Comparison of ENCODE assay signal across 8 cellular contexts in genomic region chr2:24082787-24083566, GRCh38. TPM values are rescaled to one million over a fixed set of nuclear protein-coding genes. Genes with fewer than 3 reads are reported as not detected.
DNase-seq lines count a peak whose midpoint lies in the region; ATAC-seq and FAIRE-seq lines count a peak whose summit lies in the region.

No MANE protein-coding gene starts in this region.

- H3K27ac Mint-ChIP-seq in activated naive CD4-positive, alpha-beta T cell treated with anti-CD3 and anti-CD28 coated beads, Interleukin-2, amount 50 U/mL, for 72 hours = peak overlapping the region; percentile 2 to 85
- H3K27ac Mint-ChIP-seq in stimulated activated effector memory CD8-positive, alpha-beta T cell treated with anti-CD3 and anti-CD28 coated beads, Interleukin-12 subunit alpha, Interleukin-12 subunit beta, amount 100 ng/mL, for 72 hours = peak overlapping the region; percentile 45

- H3K4me3 Mint-ChIP-seq in stimulated activated effector memory CD8-positive, alpha-beta T cell treated with anti-CD3 and anti-CD28 coated beads, Interleukin-12 subunit alpha, Interleukin-12 subunit beta, amount 100 ng/mL, for 72 hours = peak overlapping the region; percentile 76

- H3K4me1 Mint-ChIP-seq in stimulated activated effector memory CD8-positive, alpha-beta T cell treated with anti-CD3 and anti-CD28 coated beads, Interleukin-12 subunit alpha, Interleukin-12 subunit beta, amount 100 ng/mL, for 72 hours = peaks cover 13% of the 10 kb centered on the region

- no peaks in the 10 kb centered on the region for H3K9me3 ChIP-seq in MG63

- no peaks in the 10 kb centered on the region; the same call in 1 of the 2 replicates for H3K36me3 ChIP-seq in MG63

- H3K4me3 ChIP-seq in iPS-11a (ENCODE audit: low read depth, low read length) (peak overlapping the region; percentile 73), MG63 (no peak overlapping the region)

- H3K9me3 Mint-ChIP-seq in activated naive CD4-positive, alpha-beta T cell treated with anti-CD3 and anti-CD28 coated beads, Interleukin-2, amount 50 U/mL, for 72 hours = no peaks in the 10 kb centered on the region
- H3K9me3 Mint-ChIP-seq in stimulated activated effector memory CD8-positive, alpha-beta T cell treated with anti-CD3 and anti-CD28 coated beads, Interleukin-12 subunit alpha, Interleukin-12 subunit beta, amount 100 ng/mL, for 72 hours = no peaks in the 10 kb centered on the region

- no peaks in the 10 kb centered on the region for H3K36me3 Mint-ChIP-seq in activated naive CD4-positive, alpha-beta T cell treated with anti-CD3 and anti-CD28 coated beads, Interleukin-2, amount 50 U/mL, for 72 hours
- peaks cover 23% of the 10 kb centered on the region for H3K36me3 Mint-ChIP-seq in stimulated activated effector memory CD8-positive, alpha-beta T cell treated with anti-CD3 and anti-CD28 coated beads, Interleukin-12 subunit alpha, Interleukin-12 subunit beta, amount 100 ng/mL, for 72 hours

- H3K27me3 ChIP-seq in MG63 = no peaks in the 10 kb centered on the region

- ATAC-seq in activated naive CD4-positive, alpha-beta T cell treated with anti-CD3 and anti-CD28 coated beads, Interleukin-2, amount 50 U/mL, for 72 hours = no peak
- ATAC-seq in stimulated activated effector memory CD8-positive, alpha-beta T cell treated with anti-CD3 and anti-CD28 coated beads, Interleukin-12 subunit alpha, Interleukin-12 subunit beta, amount 100 ng/mL, for 72 hours = no peak

- FAIRE-seq in urothelium cell line (lab: Jason Lieb, UNC) = no peak

- peak; percentile 39 for DNase-seq in DMS53 (lab: John Stamatoyannopoulos, UW)
- DNase-seq in DMS53 treated with DMSO at 0.1 percent for 48 hours (lab: John Stamatoyannopoulos, UW; ENCODE audit: unreplicated experiment) = no peak
- DNase-seq in activated naive CD4-positive, alpha-beta T cell treated with anti-CD3 and anti-CD28 coated beads, Interleukin-2, amount 50 U/mL, for 72 hours (ENCODE audit: low spot score in 2 of 2) = no peak
- DNase-seq in stimulated activated effector memory CD8-positive, alpha-beta T cell treated with anti-CD3 and anti-CD28 coated beads, Interleukin-12 subunit alpha, Interleukin-12 subunit beta, amount 100 ng/mL, for 72 hours (ENCODE audit: low spot score in 2 of 2) = no peak
- DNase-seq in foreskin melanocyte = no peak
- DNase-seq in MG63 = no peak
- DNase-seq in urothelium cell line (ENCODE audit: low spot score) = no peak

RNA-seq across cellular contexts. Expression of gene TP53I3, which starts 1.7 kb away (rescaled TPM):
- 1 to 10 TPM; 1.8 to 2.6 TPM for total RNA-seq in activated naive CD4-positive, alpha-beta T cell treated with anti-CD3 and anti-CD28 coated beads, Interleukin-2, amount 50 U/mL, for 72 hours
- 5.0 and 6.5 TPM in 2 replicates for total RNA-seq in MG63 (2014; rRNA removed; shearing (Covaris generic); ENCODE audit: low replicate concordance)

RNA-seq across cellular contexts. Expression of gene SF3B6, which starts 6.9 kb away (rescaled TPM):
- total RNA-seq in activated naive CD4-positive, alpha-beta T cell treated with anti-CD3 and anti-CD28 coated beads, Interleukin-2, amount 50 U/mL, for 72 hours = 100 to 1,000 TPM; 137 to 171 TPM
- 264 and 301 TPM in 2 replicates for total RNA-seq in MG63 (2014; rRNA removed; shearing (Covaris generic); ENCODE audit: low replicate concordance)

RNA-seq across cellular contexts. Expression of gene FKBP1B, which starts 33.4 kb away (rescaled TPM):
- total RNA-seq in activated naive CD4-positive, alpha-beta T cell treated with anti-CD3 and anti-CD28 coated beads, Interleukin-2, amount 50 U/mL, for 72 hours = 1 to 10 TPM in 1 of 2 donors, under 1 TPM in 1; 0.64 to 1.4 TPM
- 5.1 TPM in 1 of 2 replicates, not detected in the other for total RNA-seq in MG63 (2014; rRNA removed; shearing (Covaris generic); ENCODE audit: low replicate concordance)

RNA-seq across cellular contexts. Expression of gene WDCP, which starts 35.8 kb away (rescaled TPM):
- 10 to 100 TPM; 16.9 to 24.5 TPM for total RNA-seq in activated naive CD4-positive, alpha-beta T cell treated with anti-CD3 and anti-CD28 coated beads, Interleukin-2, amount 50 U/mL, for 72 hours
- total RNA-seq in MG63 (2014; rRNA removed; shearing (Covaris generic); ENCODE audit: low replicate concordance) = 10.6 and 12.2 TPM in 2 replicates

RNA-seq across cellular contexts. Expression of gene PFN4, which starts 40.2 kb away (rescaled TPM):
- not detected for total RNA-seq in activated naive CD4-positive, alpha-beta T cell treated with anti-CD3 and anti-CD28 coated beads, Interleukin-2, amount 50 U/mL, for 72 hours
- not detected in 2 replicates for total RNA-seq in MG63 (2014; rRNA removed; shearing (Covaris generic); ENCODE audit: low replicate concordance)
